ENCODE assay signal across 1 cellular context in the genomic region with DNA sequence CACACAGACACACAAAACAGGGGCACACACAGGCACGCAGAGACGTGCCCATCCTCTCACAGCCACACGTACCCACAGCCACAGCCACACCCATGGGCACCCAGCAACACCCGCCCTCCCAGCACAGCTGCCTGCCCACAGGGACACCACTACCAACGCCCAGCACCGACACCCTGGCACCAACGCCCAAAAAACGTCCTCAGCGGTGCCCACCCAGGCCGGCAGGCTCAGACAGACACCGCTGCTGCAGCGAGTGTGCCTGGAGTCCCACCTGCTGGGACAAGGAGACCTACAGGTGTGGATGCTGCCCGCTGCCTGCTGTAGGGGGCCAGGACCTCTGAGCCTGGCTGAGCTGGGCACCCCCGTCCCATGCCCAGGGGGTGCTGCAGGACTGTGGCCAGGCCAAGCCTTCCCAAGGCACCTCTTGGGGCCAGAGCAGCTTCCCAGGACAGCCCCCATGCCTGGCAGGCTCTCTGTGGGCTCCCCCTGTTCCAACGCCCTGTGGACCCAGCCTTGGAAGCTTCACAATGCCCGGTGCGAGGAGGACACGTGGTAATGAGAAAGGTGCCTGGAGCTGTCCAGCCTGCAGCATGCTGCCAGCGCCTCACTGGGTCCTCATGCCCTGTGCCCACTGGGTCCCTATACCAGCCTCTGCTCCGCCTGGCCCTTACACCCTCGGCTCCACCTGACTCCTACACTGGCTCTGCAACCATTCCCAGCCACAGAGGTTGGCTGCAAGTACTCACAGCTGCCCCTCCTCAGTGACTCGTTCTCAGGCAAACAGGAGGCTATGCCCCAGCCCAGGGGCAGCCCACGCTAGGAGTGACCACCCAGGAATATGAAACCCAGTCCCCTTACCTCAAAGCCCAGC.
A peak's percentile ranks its signal among the peaks of the same experiment; 100 is the strongest.
TF ChIP-seq lines count a peak whose summit lies in the region.

No MANE protein-coding gene starts in this region.

TF ChIP-seq in HEK293, 187 proteins besides CTCF, POLR2A, EP300 and RAD21:
- TF ChIP-seq, protein P1, sequence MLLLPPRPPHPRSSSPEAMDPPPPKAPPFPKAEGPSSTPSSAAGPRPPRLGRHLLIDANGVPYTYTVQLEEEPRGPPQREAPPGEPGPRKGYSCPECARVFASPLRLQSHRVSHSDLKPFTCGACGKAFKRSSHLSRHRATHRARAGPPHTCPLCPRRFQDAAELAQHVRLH (tag by site-specific recombination; IDR thresholded peaks at IDR 0.05): no peak
- no peak for TF ChIP-seq ZNF776 (tag by site-specific recombination; IDR thresholded peaks at IDR 0.05; ENCODE audit: borderline replicate concordance)
- TF ChIP-seq ZNF133 (tag by site-specific recombination; IDR thresholded peaks at IDR 0.05): no peak
- TF ChIP-seq WT1 (tag by site-specific recombination; IDR thresholded peaks at IDR 0.05): no peak
- peak; percentile 14; the same call in 1 of the 2 replicates for TF ChIP-seq EGR2 (tag by site-specific recombination; IDR thresholded peaks at IDR 0.05; ENCODE audit: low read depth)
- TF ChIP-seq ZNF391 (tag by site-specific recombination; IDR thresholded peaks at IDR 0.05; ENCODE audit: borderline replicate concordance, low read depth): no peak
- TF ChIP-seq ZNF549 (tag by site-specific recombination; IDR thresholded peaks at IDR 0.05): no peak
- no peak for TF ChIP-seq GLIS2 (tag by site-specific recombination; IDR thresholded peaks at IDR 0.05)
- TF ChIP-seq, protein P2, sequence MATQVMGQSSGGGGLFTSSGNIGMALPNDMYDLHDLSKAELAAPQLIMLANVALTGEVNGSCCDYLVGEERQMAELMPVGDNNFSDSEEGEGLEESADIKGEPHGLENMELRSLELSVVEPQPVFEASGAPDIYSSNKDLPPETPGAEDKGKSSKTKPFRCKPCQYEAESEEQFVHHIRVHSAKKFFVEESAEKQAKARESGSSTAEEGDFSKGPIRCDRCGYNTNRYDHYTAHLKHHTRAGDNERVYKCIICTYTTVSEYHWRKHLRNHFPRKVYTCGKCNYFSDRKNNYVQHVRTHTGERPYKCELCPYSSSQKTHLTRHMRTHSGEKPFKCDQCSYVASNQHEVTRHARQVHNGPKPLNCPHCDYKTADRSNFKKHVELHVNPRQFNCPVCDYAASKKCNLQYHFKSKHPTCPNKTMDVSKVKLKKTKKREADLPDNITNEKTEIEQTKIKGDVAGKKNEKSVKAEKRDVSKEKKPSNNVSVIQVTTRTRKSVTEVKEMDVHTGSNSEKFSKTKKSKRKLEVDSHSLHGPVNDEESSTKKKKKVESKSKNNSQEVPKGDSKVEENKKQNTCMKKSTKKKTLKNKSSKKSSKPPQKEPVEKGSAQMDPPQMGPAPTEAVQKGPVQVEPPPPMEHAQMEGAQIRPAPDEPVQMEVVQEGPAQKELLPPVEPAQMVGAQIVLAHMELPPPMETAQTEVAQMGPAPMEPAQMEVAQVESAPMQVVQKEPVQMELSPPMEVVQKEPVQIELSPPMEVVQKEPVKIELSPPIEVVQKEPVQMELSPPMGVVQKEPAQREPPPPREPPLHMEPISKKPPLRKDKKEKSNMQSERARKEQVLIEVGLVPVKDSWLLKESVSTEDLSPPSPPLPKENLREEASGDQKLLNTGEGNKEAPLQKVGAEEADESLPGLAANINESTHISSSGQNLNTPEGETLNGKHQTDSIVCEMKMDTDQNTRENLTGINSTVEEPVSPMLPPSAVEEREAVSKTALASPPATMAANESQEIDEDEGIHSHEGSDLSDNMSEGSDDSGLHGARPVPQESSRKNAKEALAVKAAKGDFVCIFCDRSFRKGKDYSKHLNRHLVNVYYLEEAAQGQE (tag by site-specific recombination; IDR thresholded peaks at IDR 0.05): peak; percentile 57
- peak; percentile 26; the same call in 1 of the 2 replicates for TF ChIP-seq KLF1 (tag by site-specific recombination; IDR thresholded peaks at IDR 0.05)
